In the genomic region with DNA sequence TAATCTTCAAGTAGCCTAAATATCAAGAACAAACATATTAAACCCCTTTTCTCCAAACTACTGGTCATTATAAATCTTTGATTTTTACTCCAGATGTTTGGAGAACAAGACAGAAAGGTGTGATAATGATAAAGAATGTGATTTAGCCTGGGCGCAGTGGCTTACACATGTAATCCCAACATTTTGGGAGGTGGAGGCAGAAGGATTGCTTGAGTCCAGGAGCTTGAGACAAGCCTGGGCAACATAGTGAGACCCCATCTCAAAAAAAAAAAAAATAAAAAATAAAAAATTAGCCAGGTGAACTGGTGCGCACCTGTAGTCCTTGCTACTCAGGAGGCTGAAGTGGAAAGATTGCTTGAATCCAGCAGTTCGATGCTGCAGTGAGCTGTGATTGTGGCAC, we compare ENCODE assay signal across 16 cellular contexts. TPM values are rescaled to one million over a fixed set of nuclear protein-coding genes. Genes with fewer than 3 reads are reported as not detected.
DNase-seq lines count a peak whose midpoint lies in the region; ATAC-seq and TF ChIP-seq lines count a peak whose summit lies in the region.
"Had no signal": no experiment of that assay in that cellular context is flagged by ENCODE, and none has a peak within 500 bp of the region (broad histone marks: within the 10 kb centered on the region; RNA-seq: fewer than 3 reads in every experiment).

No MANE protein-coding gene starts in this region.

- no peaks in the 10 kb centered on the region for H3K9me3 ChIP-seq in Caco-2
- H3K9me3 ChIP-seq in naive thymus-derived CD4-positive, alpha-beta T cell (ENCODE audit: control insufficient read depth in 2 of 3, low read length in 3 of 3), result no peaks in the 10 kb centered on the region
- H3K9me3 ChIP-seq in upper lobe of right lung, result no peaks in the 10 kb centered on the region
- H3K9me3 ChIP-seq: SK-N-SH had no signal

- TF ChIP-seq CTCF in Caco-2 (IDR thresholded peaks at IDR 0.05; ENCODE audit: insufficient read depth in 1 of 2, low read depth in 1 of 2, low read length in 1 of 2, severe bottlenecking in 1 of 2, unreplicated experiment in 1 of 2), result no peak
- TF ChIP-seq CTCF in upper lobe of right lung (IDR thresholded peaks at IDR 0.05), result no peak

- ATAC-seq in activated naive CD4-positive, alpha-beta T cell treated with anti-CD3 and anti-CD28 coated beads, Interleukin-2, amount 50 U/mL, for 72 hours, result no peak
- ATAC-seq in naive thymus-derived CD4-positive, alpha-beta T cell, result no peak
- ATAC-seq in GM21390 (IDR thresholded peaks at IDR 0.05; ENCODE audit: unreplicated experiment) (no peak), upper lobe of right lung (no peak)

- no peak overlapping the region for H3K4me3 ChIP-seq in Caco-2 (ENCODE audit: low read depth, low read length)
- peak overlapping the region; percentile 17 for H3K4me3 ChIP-seq in naive thymus-derived CD4-positive, alpha-beta T cell (ENCODE audit: low read length)
- H3K4me3 ChIP-seq in upper lobe of right lung, result no peak overlapping the region

- no peaks in the 10 kb centered on the region for H3K27me3 ChIP-seq in Caco-2 (replicated peaks; ENCODE audit: control insufficient read depth, insufficient read depth, low read length)
- H3K27me3 ChIP-seq in naive thymus-derived CD4-positive, alpha-beta T cell (ENCODE audit: control insufficient read depth in 2 of 2, insufficient read depth in 2 of 2, low read length in 2 of 2), result no peaks in the 10 kb centered on the region
- no peaks in the 10 kb centered on the region for H3K27me3 ChIP-seq in upper lobe of right lung

- peak overlapping the region; percentile 93 for H3K27ac Mint-ChIP-seq in activated naive CD4-positive, alpha-beta T cell treated with anti-CD3 and anti-CD28 coated beads, Interleukin-2, amount 10 ng/mL, durations not matched to agents 7 days and 5 days
- H3K27ac Mint-ChIP-seq in activated naive CD4-positive, alpha-beta T cell treated with anti-CD3 and anti-CD28 coated beads, Interleukin-2, amount 50 U/mL, for 72 hours, result no peak overlapping the region
- no peak overlapping the region for H3K27ac Mint-ChIP-seq in Caco-2 (ENCODE audit: unreplicated experiment)
- H3K27ac Mint-ChIP-seq in activated CD4-positive, alpha-beta memory T cell treated with anti-CD3 and anti-CD28 coated beads for 36 hours, result peak overlapping the region; percentile 83
- H3K27ac Mint-ChIP-seq in naive thymus-derived CD4-positive, alpha-beta T cell, result peak overlapping the region; percentile 88 to 97 (median 92)
- H3K27ac Mint-ChIP-seq: CD14-positive monocyte had no signal

- no TSS peak for BruUV-seq in Caco-2 (replicated peaks; lab: Mats Ljungman, UMichigan)

- CTCF ChIA-PET in activated naive CD4-positive, alpha-beta T cell treated with anti-CD3 and anti-CD28 coated beads, Interleukin-2, amount 10 ng/mL, durations not matched to agents 7 days and 5 days (lab: Charles Lee), result interaction anchor here (1.0 to 2.1 kb wide), 6 partner anchors 9 to 35 kb away, joined by 3 to 6 read pairs (median 4); a partner anchor contains a TSS
- CTCF ChIA-PET in Caco-2 (lab: Charles Lee), result no interaction called here
- CTCF ChIA-PET in activated CD4-positive, alpha-beta memory T cell treated with anti-CD3 and anti-CD28 coated beads for 36 hours (lab: Charles Lee), result interaction anchor here (0.9 to 1.3 kb wide), 3 partner anchors 8 to 467 kb away, joined by 3 to 5 read pairs (median 4); no protein-coding TSS in a partner anchor
- CTCF ChIA-PET in naive thymus-derived CD4-positive, alpha-beta T cell (lab: Charles Lee), result interaction anchor here (0.7 to 1.6 kb wide), 2 partner anchors 12 to 27 kb away, joined by 3 to 5 read pairs; no protein-coding TSS in a partner anchor

- H3K9me3 Mint-ChIP-seq in activated naive CD4-positive, alpha-beta T cell treated with anti-CD3 and anti-CD28 coated beads, Interleukin-2, amount 10 ng/mL, durations not matched to agents 7 days and 5 days, result no peaks in the 10 kb centered on the region
- H3K9me3 Mint-ChIP-seq in activated naive CD4-positive, alpha-beta T cell treated with anti-CD3 and anti-CD28 coated beads, Interleukin-2, amount 50 U/mL, for 72 hours, result no peaks in the 10 kb centered on the region
- H3K9me3 Mint-ChIP-seq in Caco-2 (ENCODE audit: unreplicated experiment), result no peaks in the 10 kb centered on the region
- no peaks in the 10 kb centered on the region for H3K9me3 Mint-ChIP-seq in activated CD4-positive, alpha-beta memory T cell treated with anti-CD3 and anti-CD28 coated beads for 36 hours
- H3K9me3 Mint-ChIP-seq in naive thymus-derived CD4-positive, alpha-beta T cell, result no peaks in the 10 kb centered on the region
- H3K9me3 Mint-ChIP-seq: CD14-positive monocyte had no signal

- no peak overlapping the region for H3K27ac ChIP-seq in naive thymus-derived CD4-positive, alpha-beta T cell (ENCODE audit: low read depth, low read length)
- H3K27ac ChIP-seq in upper lobe of right lung, result no peak overlapping the region

- H3K36me3 Mint-ChIP-seq in activated naive CD4-positive, alpha-beta T cell treated with anti-CD3 and anti-CD28 coated beads, Interleukin-2, amount 10 ng/mL, durations not matched to agents 7 days and 5 days, result peaks cover 28% of the 10 kb centered on the region
- no peaks in the 10 kb centered on the region for H3K36me3 Mint-ChIP-seq in activated naive CD4-positive, alpha-beta T cell treated with anti-CD3 and anti-CD28 coated beads, Interleukin-2, amount 50 U/mL, for 72 hours
- H3K36me3 Mint-ChIP-seq in Caco-2 (ENCODE audit: insufficient read depth, unreplicated experiment), result peaks cover 13% of the 10 kb centered on the region
- peaks cover 7% of the 10 kb centered on the region for H3K36me3 Mint-ChIP-seq in activated CD4-positive, alpha-beta memory T cell treated with anti-CD3 and anti-CD28 coated beads for 36 hours
- H3K36me3 Mint-ChIP-seq in naive thymus-derived CD4-positive, alpha-beta T cell, result peaks cover 0 to 13% (median 0%) of the 10 kb centered on the region in 5 donors

- no peak for DNase-seq in activated naive CD4-positive, alpha-beta T cell treated with anti-CD3 and anti-CD28 coated beads, Interleukin-2, amount 10 ng/mL, durations not matched to agents 7 days and 5 days
- DNase-seq in activated naive CD4-positive, alpha-beta T cell treated with anti-CD3 and anti-CD28 coated beads, Interleukin-2, amount 50 U/mL, for 72 hours (ENCODE audit: low spot score in 2 of 2), result no peak
- DNase-seq in Caco-2 (no peak), SIG-M5 treated with dmso at 0.1 percent for 504 hours (lab: John Stamatoyannopoulos, UW; ENCODE audit: unreplicated experiment) (no peak), upper lobe of right lung (no peak)
- no peak for DNase-seq in activated CD4-positive, alpha-beta memory T cell treated with anti-CD3 and anti-CD28 coated beads for 36 hours
- DNase-seq in naive thymus-derived CD4-positive, alpha-beta T cell, result no peak
- DNase-seq: NCI-H1417 treated with DMSO at 0.1 percent for 48 hours, NCI-H1930, NCI-H226, NCI-H524, NCI-H82, SHP77, SK-N-SH had no signal

- POLR2A ChIA-PET in Caco-2 (lab: Charles Lee), result interaction anchor here (1.0 to 1.2 kb wide), 2 partner anchors 9 to 11 kb away, joined by 4 to 9 read pairs; no protein-coding TSS in a partner anchor
- POLR2A ChIA-PET in activated CD4-positive, alpha-beta memory T cell treated with anti-CD3 and anti-CD28 coated beads for 36 hours (lab: Charles Lee), result interaction anchor here (1.8 kb wide), 1 partner anchor 9 kb away, joined by 11 read pairs; no protein-coding TSS in a partner anchor
- POLR2A ChIA-PET in naive thymus-derived CD4-positive, alpha-beta T cell (lab: Charles Lee), result interaction anchor here (0.8 to 1.7 kb wide), 2 partner anchors 9 to 29 kb away, joined by 3 to 4 read pairs; no protein-coding TSS in a partner anchor

- H3K27me3 Mint-ChIP-seq in activated naive CD4-positive, alpha-beta T cell treated with anti-CD3 and anti-CD28 coated beads, Interleukin-2, amount 10 ng/mL, durations not matched to agents 7 days and 5 days, result no peaks in the 10 kb centered on the region
- H3K27me3 Mint-ChIP-seq in Caco-2 (ENCODE audit: insufficient read depth, unreplicated experiment), result no peaks in the 10 kb centered on the region
- H3K27me3 Mint-ChIP-seq in activated CD4-positive, alpha-beta memory T cell treated with anti-CD3 and anti-CD28 coated beads for 36 hours, result no peaks in the 10 kb centered on the region
- H3K27me3 Mint-ChIP-seq in naive thymus-derived CD4-positive, alpha-beta T cell, result no peaks in the 10 kb centered on the region

- no peak overlapping the region for H3K4me3 Mint-ChIP-seq in activated naive CD4-positive, alpha-beta T cell treated with anti-CD3 and anti-CD28 coated beads, Interleukin-2, amount 10 ng/mL, durations not matched to agents 7 days and 5 days
- H3K4me3 Mint-ChIP-seq in Caco-2 (ENCODE audit: unreplicated experiment), result peak overlapping the region; percentile 39
- no peak overlapping the region for H3K4me3 Mint-ChIP-seq in activated CD4-positive, alpha-beta memory T cell treated with anti-CD3 and anti-CD28 coated beads for 36 hours
- peak overlapping the region in 6 of 10 donors; percentile 51 to 87 (median 82) for H3K4me3 Mint-ChIP-seq in naive thymus-derived CD4-positive, alpha-beta T cell
- H3K4me3 Mint-ChIP-seq: CD14-positive monocyte had no signal

- H3K36me3 ChIP-seq in Caco-2 (ENCODE audit: control insufficient read depth, insufficient read depth, low read length) (peaks cover 2% of the 10 kb centered on the region; the same call in 1 of the 2 replicates), upper lobe of right lung (no peaks in the 10 kb centered on the region)
- no peaks in the 10 kb centered on the region for H3K36me3 ChIP-seq in naive thymus-derived CD4-positive, alpha-beta T cell (ENCODE audit: control insufficient read depth in 2 of 3, insufficient read depth in 3 of 3, low read length in 3 of 3)

- H3K4me1 Mint-ChIP-seq in activated naive CD4-positive, alpha-beta T cell treated with anti-CD3 and anti-CD28 coated beads, Interleukin-2, amount 10 ng/mL, durations not matched to agents 7 days and 5 days, result peaks cover 79% of the 10 kb centered on the region
- H3K4me1 Mint-ChIP-seq in Caco-2 (ENCODE audit: low read depth, unreplicated experiment), result peaks cover 47% of the 10 kb centered on the region
- peaks cover 93% of the 10 kb centered on the region for H3K4me1 Mint-ChIP-seq in activated CD4-positive, alpha-beta memory T cell treated with anti-CD3 and anti-CD28 coated beads for 36 hours (ENCODE audit: low read depth)
- peaks cover 38 to 88% (median 67%) of the 10 kb centered on the region in 7 donors for H3K4me1 Mint-ChIP-seq in naive thymus-derived CD4-positive, alpha-beta T cell

- H3K4me1 ChIP-seq in Caco-2 (peaks cover 69% of the 10 kb centered on the region), upper lobe of right lung (peaks cover 4% of the 10 kb centered on the region)
- peaks cover 45 to 74% of the 10 kb centered on the region in 2 donors for H3K4me1 ChIP-seq in naive thymus-derived CD4-positive, alpha-beta T cell (ENCODE audit: control insufficient read depth in 2 of 2, insufficient read depth in 2 of 2, low read length in 2 of 2)

- intact Hi-C loops in Caco-2 (cut with micrococcal nuclease; ENCODE audit: unreplicated experiment), result loop anchor here (1.0 kb wide), 1 partner anchor 11 kb away; no protein-coding TSS in a partner anchor
- intact Hi-C loops in activated CD4-positive, alpha-beta memory T cell treated with anti-CD3 and anti-CD28 coated beads for 36 hours (cut with micrococcal nuclease), result loop anchor here (1.0 to 10.0 kb wide), 3 partner anchors 21 to 798 kb away; a partner anchor contains a TSS
- intact Hi-C loops in naive thymus-derived CD4-positive, alpha-beta T cell (cut with micrococcal nuclease), result loop anchor here (1.0 to 10.0 kb wide), 6 partner anchors 9 to 798 kb away; a partner anchor contains a TSS
- intact Hi-C loops in upper lobe of right lung (cut with DNase I), result no loop called here

RNA-seq across cellular contexts. Expression of a gene that starts 35.1 kb away (rescaled TPM):
- total RNA-seq in activated naive CD4-positive, alpha-beta T cell treated with anti-CD3 and anti-CD28 coated beads, Interleukin-2, amount 50 U/mL, for 72 hours, result 10 to 100 TPM; 12.1 to 17.6 TPM
- 102 and 119 TPM in 2 replicates for total RNA-seq in Caco-2 (2022)
- total RNA-seq in activated CD4-positive, alpha-beta memory T cell treated with anti-CD3 and anti-CD28 coated beads for 36 hours, result 10 to 100 TPM; 16.5 to 16.8 TPM
- 10 to 100 TPM in 2 of 5 experiments, 1 to 10 TPM in 3; 5.3 to 14.9 (median 6.7) TPM for total RNA-seq in naive thymus-derived CD4-positive, alpha-beta T cell
- polyA plus RNA-seq in naive thymus-derived CD4-positive, alpha-beta T cell, result 1 to 10 TPM; 4.4 to 5.4 TPM
- total RNA-seq in upper lobe of right lung, result 50.6 TPM

Comparison
In these comparisons a context has a peak if more than half of its experiments do, and no peak if none do; other contexts are left out.
1. H3K27ac Mint-ChIP-seq: peak in activated naive CD4-positive, alpha-beta T cell treated with anti-CD3 and anti-CD28 coated beads, Interleukin-2, amount 10 ng/mL, durations not matched to agents 7 days and 5 days (single experiment), activated CD4-positive, alpha-beta memory T cell treated with anti-CD3 and anti-CD28 coated beads for 36 hours (single experiment) and naive thymus-derived CD4-positive, alpha-beta T cell (9 of 9); none in activated naive CD4-positive, alpha-beta T cell treated with anti-CD3 and anti-CD28 coated beads, Interleukin-2, amount 50 U/mL, for 72 hours (0 of 2) and Caco-2 (single experiment).
2. H3K4me3 Mint-ChIP-seq: peak in Caco-2 (single experiment) and naive thymus-derived CD4-positive, alpha-beta T cell (6 of 10); none in activated naive CD4-positive, alpha-beta T cell treated with anti-CD3 and anti-CD28 coated beads, Interleukin-2, amount 10 ng/mL, durations not matched to agents 7 days and 5 days (single experiment) and activated CD4-positive, alpha-beta memory T cell treated with anti-CD3 and anti-CD28 coated beads for 36 hours (single experiment).